14 cellular contexts compared by ENCODE assay signal in the genomic region with DNA sequence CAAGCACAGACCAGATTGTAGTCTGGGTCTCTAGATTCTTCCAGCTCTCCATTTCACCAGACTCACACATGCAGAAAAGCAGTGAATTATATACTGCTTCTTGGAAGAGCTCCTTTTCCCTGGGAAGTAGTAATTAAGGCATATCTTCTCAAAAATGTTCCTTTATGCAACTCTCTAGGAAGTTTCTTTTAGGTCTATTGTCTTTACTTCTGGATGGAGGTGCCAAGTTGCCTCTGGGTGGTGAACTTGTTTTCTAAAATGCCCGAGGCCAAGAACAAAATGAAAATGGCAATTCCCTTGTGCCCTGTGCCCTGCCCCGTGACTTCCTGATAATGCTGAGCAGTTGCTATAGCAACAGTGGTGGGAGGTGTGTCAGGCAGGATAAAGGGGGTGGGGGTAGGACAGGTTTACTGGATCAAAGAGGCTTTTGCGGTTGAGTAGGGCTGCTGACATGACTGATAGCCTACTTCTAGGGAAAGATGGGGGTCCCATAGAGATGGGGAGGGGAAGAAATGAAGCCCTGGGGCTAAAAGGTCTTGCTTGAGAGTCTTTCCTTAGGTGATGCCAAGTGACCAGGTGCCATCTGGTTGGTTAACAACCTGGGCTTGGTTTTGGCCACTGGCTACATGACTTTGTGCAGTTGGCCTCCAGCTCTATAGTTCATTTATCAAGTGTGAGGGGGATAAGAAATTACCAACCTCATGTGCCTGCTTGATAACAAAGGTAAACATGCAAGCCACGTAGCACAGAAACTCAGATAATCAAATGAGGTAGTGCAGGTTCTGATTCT. TPM values are rescaled to one million over a fixed set of nuclear protein-coding genes. Genes with fewer than 3 reads are reported as not detected.
DNase-seq lines count a peak whose midpoint lies in the region; ATAC-seq and TF ChIP-seq lines count a peak whose summit lies in the region.
"Had no signal": no experiment of that assay in that cellular context is flagged by ENCODE, and none has a peak within 500 bp of the region (broad histone marks: within the 10 kb centered on the region; RNA-seq: fewer than 3 reads in every experiment).

No MANE protein-coding gene starts in this region.

- no peak for DNase-seq in breast epithelium (ENCODE audit: low spot score in 2 of 2)
- no peak for DNase-seq in mammary epithelial cell
- DNase-seq in body of pancreas: peak; percentile 79 to 94 (median 86)
- DNase-seq in mesothelial cell of epicardium (ENCODE audit: low spot score in 2 of 2, unreplicated experiment in 2 of 2): no peak
- no peak for DNase-seq in tibial artery
- DNase-seq in left lung: no peak
- DNase-seq in foreskin keratinocyte: no peak
- no peak for DNase-seq in stimulated activated CD4-positive, alpha-beta T cell treated with anti-CD3 and anti-CD28 coated beads, Interleukin-4, amount 100 ng/mL, for 24 hours
- DNase-seq: activated naive CD4-positive, alpha-beta T cell treated with anti-CD3 and anti-CD28 coated beads, Interleukin-2, amount 10 ng/mL, durations not matched to agents 7 days and 5 days; central memory CD4-positive, alpha-beta T cell; DMS153; NCI-H2171; occipital lobe had no signal

- BruUV-seq in mammary epithelial cell (replicated peaks; lab: Mats Ljungman, UMichigan): no TSS peak

- TF ChIP-seq CTCF in breast epithelium (IDR thresholded peaks at IDR 0.05) (no peak), mammary epithelial cell (conservative IDR thresholded peaks at IDR 0.05 in 1 of 2, IDR thresholded peaks at IDR 0.05 in 1 of 2; ENCODE audit: extremely low read depth in 1 of 2, insufficient read depth in 1 of 2, low read depth in 1 of 2, low read length in 2 of 2) (no peak), body of pancreas (IDR thresholded peaks at IDR 0.05) (no peak), mesothelial cell of epicardium (IDR thresholded peaks at IDR 0.05; ENCODE audit: unreplicated experiment) (no peak), tibial artery (IDR thresholded peaks at IDR 0.05) (no peak), left lung (IDR thresholded peaks at IDR 0.05) (no peak), foreskin keratinocyte (conservative IDR thresholded peaks at IDR 0.05) (no peak)

- H3K36me3 ChIP-seq in breast epithelium (no peaks in the 10 kb centered on the region), mammary epithelial cell (ENCODE audit: insufficient read depth, low read length) (peaks cover 3% of the 10 kb centered on the region), body of pancreas (replicated peaks in 1 of 2; ENCODE audit: insufficient read depth in 1 of 2, low read depth in 2 of 2) (no peaks in the 10 kb centered on the region), tibial artery (peaks cover 4 to 12% (median 9%) of the 10 kb centered on the region in 3 donors), left lung (no peaks in the 10 kb centered on the region)
- H3K36me3 ChIP-seq: tibial nerve had no signal

- H2AFZ ChIP-seq in mammary epithelial cell (ENCODE audit: low read depth, low read length): no peak overlapping the region

- TF ChIP-seq POLR2A in breast epithelium (IDR thresholded peaks at IDR 0.05): no peak
- no peak for TF ChIP-seq POLR2A in body of pancreas (IDR thresholded peaks at IDR 0.05)

- peak overlapping the region; percentile 85 for H3K27ac Mint-ChIP-seq in mesothelial cell of epicardium
- H3K27ac Mint-ChIP-seq: activated naive CD4-positive, alpha-beta T cell treated with anti-CD3 and anti-CD28 coated beads, Interleukin-2, amount 10 ng/mL, durations not matched to agents 7 days and 5 days had no signal

- intact Hi-C loops in breast epithelium (cut with DNase I; ENCODE audit: low total_unique reads): no loop called here
- intact Hi-C loops in mammary epithelial cell (cut with micrococcal nuclease): loop anchor here (1.0 kb wide), 1 partner anchor 10 kb away; no protein-coding TSS in a partner anchor
- intact Hi-C loops in body of pancreas (cut with DNase I): no loop called here
- intact Hi-C loops in tibial artery (cut with DNase I; ENCODE audit: low total_unique reads): no loop called here
- intact Hi-C loops in left lung (cut with DNase I): no loop called here

- 66% methylated on average over 4 of the region's 4 CpGs for WGBS in mammary epithelial cell (ENCODE audit: low coverage, missing lambda C conversion rate)
- 19 to 25% methylated on average over 4 of the region's 4 CpGs for WGBS in body of pancreas, 2 donors

- no peak overlapping the region for H3K4me2 ChIP-seq in mammary epithelial cell (ENCODE audit: insufficient read depth, low read depth, low read length)

- H3K36me3 Mint-ChIP-seq in mesothelial cell of epicardium: peaks cover 38% of the 10 kb centered on the region

- ATAC-seq in body of pancreas: peak; percentile 89
- no peak for ATAC-seq in left lung
- no peak for ATAC-seq in foreskin keratinocyte

- in situ Hi-C loops in mammary epithelial cell (cut with MboI; ENCODE audit: low sequenced_read_pairs in 2 of 2): no loop called here

- H3K27me3 ChIP-seq in breast epithelium (no peaks in the 10 kb centered on the region), mammary epithelial cell (ENCODE audit: insufficient read depth, low read length) (no peaks in the 10 kb centered on the region), body of pancreas (no peaks in the 10 kb centered on the region), tibial artery (no peaks in the 10 kb centered on the region), left lung (no peaks in the 10 kb centered on the region), foreskin keratinocyte (peaks cover 3% of the 10 kb centered on the region)
- H3K27me3 ChIP-seq: tibial nerve had no signal

- dilution Hi-C loops in mammary epithelial cell (cut with HindIII; ENCODE audit: low sequenced_read_pairs): no loop called here

- H3K4me1 Mint-ChIP-seq in mesothelial cell of epicardium: peaks cover 17% of the 10 kb centered on the region

- H3K9me3 ChIP-seq in breast epithelium: no peaks in the 10 kb centered on the region
- H3K9me3 ChIP-seq in mammary epithelial cell (replicated peaks; ENCODE audit: insufficient read depth, low read length): no peaks in the 10 kb centered on the region
- H3K9me3 ChIP-seq in body of pancreas: no peaks in the 10 kb centered on the region
- no peaks in the 10 kb centered on the region for H3K9me3 ChIP-seq in tibial artery
- H3K9me3 ChIP-seq in left lung: no peaks in the 10 kb centered on the region
- H3K9me3 ChIP-seq: tibial nerve had no signal

- no peaks in the 10 kb centered on the region for H3K27me3 Mint-ChIP-seq in mesothelial cell of epicardium (ENCODE audit: low read depth)

- peak overlapping the region; percentile 41 to 69 for H3K27ac ChIP-seq in breast epithelium
- H3K27ac ChIP-seq in mammary epithelial cell (ENCODE audit: insufficient read depth, low read depth, low read length): no peak overlapping the region
- peak overlapping the region; percentile 86 to 92 (median 89) for H3K27ac ChIP-seq in body of pancreas
- H3K27ac ChIP-seq in tibial artery: peak overlapping the region; percentile 27 to 56
- H3K27ac ChIP-seq in left lung: peak overlapping the region in 1 of 2 donors; percentile 15
- H3K27ac ChIP-seq in foreskin keratinocyte: no peak overlapping the region

- H3K79me2 ChIP-seq in mammary epithelial cell (ENCODE audit: insufficient read depth, low read length): peaks cover 83% of the 10 kb centered on the region

- no peak overlapping the region for H3K4me3 Mint-ChIP-seq in mesothelial cell of epicardium
- H3K4me3 Mint-ChIP-seq: activated naive CD4-positive, alpha-beta T cell treated with anti-CD3 and anti-CD28 coated beads, Interleukin-2, amount 10 ng/mL, durations not matched to agents 7 days and 5 days had no signal

- H3K4me1 ChIP-seq in breast epithelium (peaks cover 0 to 7% of the 10 kb centered on the region in 2 donors), mammary epithelial cell (ENCODE audit: insufficient read depth, low read length) (peaks cover 24% of the 10 kb centered on the region), body of pancreas (peaks cover 72% of the 10 kb centered on the region), tibial artery (peaks cover 0 to 76% (median 41%) of the 10 kb centered on the region in 4 donors), left lung (no peaks in the 10 kb centered on the region), foreskin keratinocyte (no peaks in the 10 kb centered on the region)

- CTCF ChIA-PET in mammary epithelial cell (lab: Charles Lee; ENCODE audit: low non-redundant PET): no interaction called here

- no peak overlapping the region for H3K4me3 ChIP-seq in breast epithelium
- no peak overlapping the region for H3K4me3 ChIP-seq in mammary epithelial cell (replicated peaks in 1 of 3; ENCODE audit: insufficient read depth in 1 of 3, low read depth in 2 of 3, low read length in 3 of 3)
- H3K4me3 ChIP-seq in body of pancreas: no peak overlapping the region
- no peak overlapping the region for H3K4me3 ChIP-seq in tibial artery
- H3K4me3 ChIP-seq in left lung: no peak overlapping the region
- H3K4me3 ChIP-seq: tibial nerve had no signal

- no peak overlapping the region for H3K9ac ChIP-seq in mammary epithelial cell (ENCODE audit: insufficient read depth, low read length)

- H3K9me3 Mint-ChIP-seq in mesothelial cell of epicardium: no peaks in the 10 kb centered on the region
- H3K9me3 Mint-ChIP-seq: activated naive CD4-positive, alpha-beta T cell treated with anti-CD3 and anti-CD28 coated beads, Interleukin-2, amount 10 ng/mL, durations not matched to agents 7 days and 5 days had no signal

- no peaks in the 10 kb centered on the region for H4K20me1 ChIP-seq in mammary epithelial cell (ENCODE audit: insufficient read depth, low read length)

RNA-seq across cellular contexts. Expression of a gene that starts 11.8 kb away (rescaled TPM):
- total RNA-seq in breast epithelium: 100 to 1,000 TPM in 2 of 3 donors, 10 to 100 TPM in 1; 16.0 to 131 (median 115) TPM
- 1,000 to 10,000 TPM in 1 of 2 donors, 100 to 1,000 TPM in 1; 782 to 1,729 TPM for total RNA-seq in mammary epithelial cell
- 501 TPM for polyA plus RNA-seq in mammary epithelial cell
- polyA minus RNA-seq in mammary epithelial cell: 221 TPM
- total RNA-seq in body of pancreas: 100 to 1,000 TPM; 129 to 170 TPM
- 376 to 409 TPM (median 381 TPM) in 3 replicates for total RNA-seq in mesothelial cell of epicardium
- 10 to 100 TPM; 28.2 to 48.9 TPM for total RNA-seq in left lung
- 33.9 and 46.8 TPM in 2 replicates for total RNA-seq in foreskin keratinocyte
- 41.4 and 55.5 TPM in 2 replicates for polyA plus RNA-seq in foreskin keratinocyte

RNA-seq across cellular contexts. Expression of a gene that starts 50.3 kb away (rescaled TPM):
- total RNA-seq in breast epithelium: 1,000 to 10,000 TPM in 1 of 3 donors, 100 to 1,000 TPM in 2; 161 to 1,107 (median 177) TPM
- total RNA-seq in mammary epithelial cell: 100 to 1,000 TPM in 1 of 2 donors, under 1 TPM in 1; 0.07 to 266 TPM
- 0.11 TPM for polyA plus RNA-seq in mammary epithelial cell
- not detected for polyA minus RNA-seq in mammary epithelial cell
- 100 to 1,000 TPM in 1 of 2 donors, 10 to 100 TPM in 1; 35.8 to 415 TPM for total RNA-seq in body of pancreas
- 415 to 456 TPM (median 447 TPM) in 3 replicates for total RNA-seq in mesothelial cell of epicardium
- 100 to 1,000 TPM; 101 to 141 TPM for total RNA-seq in left lung
- 0.20 and 0.28 TPM in 2 replicates for total RNA-seq in foreskin keratinocyte
- 0.07 and 0.19 TPM in 2 replicates for polyA plus RNA-seq in foreskin keratinocyte

Comparison
In these comparisons a context has a peak if more than half of its experiments do, and no peak if none do; other contexts are left out.
1. H3K27ac ChIP-seq: peak in breast epithelium (2 of 2), body of pancreas (4 of 4) and tibial artery (2 of 2); none in mammary epithelial cell (single experiment) and foreskin keratinocyte (single experiment).
2. DNase-seq: peak in body of pancreas (4 of 4); none in breast epithelium (0 of 2), mammary epithelial cell (single experiment), mesothelial cell of epicardium (0 of 2), tibial artery (0 of 2), left lung (0 of 2), foreskin keratinocyte (0 of 2) and stimulated activated CD4-positive, alpha-beta T cell treated with anti-CD3 and anti-CD28 coated beads, Interleukin-4, amount 100 ng/mL, for 24 hours (single experiment).